In the genomic region with DNA sequence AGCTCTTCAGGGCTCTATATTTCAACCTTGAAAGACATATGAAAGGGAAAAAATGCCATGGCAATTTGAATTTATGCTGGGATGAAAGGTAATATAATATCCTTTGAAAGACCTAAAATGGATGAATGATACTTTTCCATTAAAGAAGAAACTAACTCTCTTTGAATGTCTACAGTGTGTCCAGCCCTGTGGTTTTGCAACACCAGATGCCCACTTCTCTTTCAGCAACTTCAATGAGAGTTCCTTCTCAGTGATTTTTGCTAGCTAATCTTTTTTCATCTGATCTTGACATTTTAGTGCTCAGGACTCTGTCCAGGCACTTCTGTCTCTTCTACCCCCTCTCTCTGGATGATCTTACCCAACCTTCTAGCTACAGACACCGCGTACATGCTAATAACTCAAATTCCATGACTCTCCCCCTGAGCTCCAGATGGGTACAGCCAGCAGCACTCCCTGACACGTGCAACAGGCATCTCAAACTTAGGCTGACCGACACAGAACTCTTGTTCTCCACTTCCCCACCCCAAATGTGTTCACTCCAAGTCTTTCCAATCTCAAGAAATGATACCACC, we compare ENCODE assay signal across 12 cellular contexts.
DNase-seq lines count a peak whose midpoint lies in the region; ATAC-seq and TF ChIP-seq lines count a peak whose summit lies in the region.
"Had no signal": no experiment of that assay in that cellular context is flagged by ENCODE, and none has a peak within 500 bp of the region (broad histone marks: within the 10 kb centered on the region; RNA-seq: fewer than 3 reads in every experiment).

No MANE protein-coding gene starts in this region.

- TF ChIP-seq POLR2A in GM18505 (IDR thresholded peaks at IDR 0.05; ENCODE audit: borderline replicate concordance, extremely low read depth, insufficient read depth, insufficient read length) = no peak

- DNase-seq in activated naive CD4-positive, alpha-beta T cell treated with anti-CD3 and anti-CD28 coated beads, Interleukin-2, amount 10 ng/mL, durations not matched to agents 7 days and 5 days = no peak
- DNase-seq in activated naive CD4-positive, alpha-beta T cell treated with anti-CD3 and anti-CD28 coated beads, Interleukin-2, amount 50 U/mL, for 16 hours = no peak
- DNase-seq in brain microvascular endothelial cell = peak; percentile 6
- peak; percentile 15 for DNase-seq in left kidney (ENCODE audit: low read depth, low spot score)
- DNase-seq in stimulated activated effector memory CD8-positive, alpha-beta T cell treated with anti-CD3 and anti-CD28 coated beads, Interleukin-12 subunit alpha, Interleukin-12 subunit beta, amount 100 ng/mL, for 72 hours (ENCODE audit: low spot score in 2 of 2) = no peak
- DNase-seq: foreskin melanocyte, NCI-H1092, NCI-H774, upper lobe of left lung had no signal

- TF ChIP-seq CTCF in brain microvascular endothelial cell (IDR thresholded peaks at IDR 0.05; ENCODE audit: low read depth, low read length, missing control alignments) = no peak

- no peaks in the 10 kb centered on the region for H3K27me3 ChIP-seq in brain microvascular endothelial cell (replicated peaks)
- H3K27me3 ChIP-seq: upper lobe of left lung had no signal

- CTCF ChIA-PET in activated naive CD4-positive, alpha-beta T cell treated with anti-CD3 and anti-CD28 coated beads, Interleukin-2, amount 10 ng/mL, durations not matched to agents 7 days and 5 days (lab: Charles Lee) = no interaction called here

- no peaks in the 10 kb centered on the region for H3K4me1 Mint-ChIP-seq in activated naive CD4-positive, alpha-beta T cell treated with anti-CD3 and anti-CD28 coated beads, Interleukin-2, amount 10 ng/mL, durations not matched to agents 7 days and 5 days
- peaks cover 43% of the 10 kb centered on the region for H3K4me1 Mint-ChIP-seq in stimulated activated effector memory CD8-positive, alpha-beta T cell treated with anti-CD3 and anti-CD28 coated beads, Interleukin-12 subunit alpha, Interleukin-12 subunit beta, amount 100 ng/mL, for 72 hours

- in situ Hi-C loops in brain microvascular endothelial cell (cut with HindIII; ENCODE audit: low pct_ligation_motif_present, low sequenced_read_pairs) = no loop called here

- H3K36me3 ChIP-seq in brain microvascular endothelial cell (replicated peaks) = no peaks in the 10 kb centered on the region
- H3K36me3 ChIP-seq: upper lobe of left lung had no signal

- no peak overlapping the region for H3K4me3 ChIP-seq in brain microvascular endothelial cell (ENCODE audit: low read depth, low read length)
- H3K4me3 ChIP-seq: upper lobe of left lung had no signal

- H3K9me3 Mint-ChIP-seq in activated naive CD4-positive, alpha-beta T cell treated with anti-CD3 and anti-CD28 coated beads, Interleukin-2, amount 10 ng/mL, durations not matched to agents 7 days and 5 days = no peaks in the 10 kb centered on the region
- H3K9me3 Mint-ChIP-seq in stimulated activated effector memory CD8-positive, alpha-beta T cell treated with anti-CD3 and anti-CD28 coated beads, Interleukin-12 subunit alpha, Interleukin-12 subunit beta, amount 100 ng/mL, for 72 hours = no peaks in the 10 kb centered on the region

- peak overlapping the region; percentile 25 for H3K27ac Mint-ChIP-seq in activated naive CD4-positive, alpha-beta T cell treated with anti-CD3 and anti-CD28 coated beads, Interleukin-2, amount 10 ng/mL, durations not matched to agents 7 days and 5 days
- H3K27ac Mint-ChIP-seq in stimulated activated effector memory CD8-positive, alpha-beta T cell treated with anti-CD3 and anti-CD28 coated beads, Interleukin-12 subunit alpha, Interleukin-12 subunit beta, amount 100 ng/mL, for 72 hours = peak overlapping the region; percentile 0

- no peak overlapping the region for H3K27ac ChIP-seq in brain microvascular endothelial cell
- H3K27ac ChIP-seq: upper lobe of left lung had no signal

- H3K36me3 Mint-ChIP-seq in activated naive CD4-positive, alpha-beta T cell treated with anti-CD3 and anti-CD28 coated beads, Interleukin-2, amount 10 ng/mL, durations not matched to agents 7 days and 5 days = peaks cover 45% of the 10 kb centered on the region
- peaks cover 33% of the 10 kb centered on the region for H3K36me3 Mint-ChIP-seq in stimulated activated effector memory CD8-positive, alpha-beta T cell treated with anti-CD3 and anti-CD28 coated beads, Interleukin-12 subunit alpha, Interleukin-12 subunit beta, amount 100 ng/mL, for 72 hours

- no peak for ATAC-seq in stimulated activated effector memory CD8-positive, alpha-beta T cell treated with anti-CD3 and anti-CD28 coated beads, Interleukin-12 subunit alpha, Interleukin-12 subunit beta, amount 100 ng/mL, for 72 hours
- ATAC-seq in GM18505 (IDR thresholded peaks at IDR 0.05; ENCODE audit: unreplicated experiment) (no peak), HG03378 (IDR thresholded peaks at IDR 0.05; ENCODE audit: unreplicated experiment) (no peak), GM18868 (IDR thresholded peaks at IDR 0.05; ENCODE audit: unreplicated experiment) (no peak)

- H3K27me3 Mint-ChIP-seq in activated naive CD4-positive, alpha-beta T cell treated with anti-CD3 and anti-CD28 coated beads, Interleukin-2, amount 10 ng/mL, durations not matched to agents 7 days and 5 days = no peaks in the 10 kb centered on the region

- H3K4me3 Mint-ChIP-seq in activated naive CD4-positive, alpha-beta T cell treated with anti-CD3 and anti-CD28 coated beads, Interleukin-2, amount 10 ng/mL, durations not matched to agents 7 days and 5 days = no peak overlapping the region
- H3K4me3 Mint-ChIP-seq in stimulated activated effector memory CD8-positive, alpha-beta T cell treated with anti-CD3 and anti-CD28 coated beads, Interleukin-12 subunit alpha, Interleukin-12 subunit beta, amount 100 ng/mL, for 72 hours = no peak overlapping the region

Comparison
In these comparisons a context has a peak if more than half of its experiments do, and no peak if none do; other contexts are left out.
1. DNase-seq: peak in brain microvascular endothelial cell (single experiment) and left kidney (single experiment); none in activated naive CD4-positive, alpha-beta T cell treated with anti-CD3 and anti-CD28 coated beads, Interleukin-2, amount 10 ng/mL, durations not matched to agents 7 days and 5 days (single experiment), activated naive CD4-positive, alpha-beta T cell treated with anti-CD3 and anti-CD28 coated beads, Interleukin-2, amount 50 U/mL, for 16 hours (single experiment) and stimulated activated effector memory CD8-positive, alpha-beta T cell treated with anti-CD3 and anti-CD28 coated beads, Interleukin-12 subunit alpha, Interleukin-12 subunit beta, amount 100 ng/mL, for 72 hours (0 of 2).